1 cellular context compared by ENCODE assay signal in genomic region chr19:41332000-41332399, GRCh38.
TF ChIP-seq lines count a peak whose summit lies in the region.

No MANE protein-coding gene starts in this region.

TF ChIP-seq in WTC11, 78 proteins besides CTCF, POLR2A, EP300 and RAD21 (continued from another document):
- TF ChIP-seq AR (CRISPR knock-in tag; IDR thresholded peaks at IDR 0.05) (no peak), JUN (CRISPR knock-in tag; IDR thresholded peaks at IDR 0.05) (no peak), ZSCAN18 (CRISPR knock-in tag; IDR thresholded peaks at IDR 0.05) (no peak), HMGXB4 (CRISPR knock-in tag; IDR thresholded peaks at IDR 0.05) (no peak), TEAD4 (CRISPR knock-in tag; IDR thresholded peaks at IDR 0.05) (no peak), SMAD4 (CRISPR knock-in tag; IDR thresholded peaks at IDR 0.05) (no peak), ZNF416 (CRISPR knock-in tag; IDR thresholded peaks at IDR 0.05) (no peak), KAT7 (CRISPR knock-in tag; IDR thresholded peaks at IDR 0.05; ENCODE audit: borderline replicate concordance) (no peak), MXD4 (CRISPR knock-in tag; IDR thresholded peaks at IDR 0.05; ENCODE audit: borderline replicate concordance) (no peak), ELF4 (CRISPR knock-in tag; IDR thresholded peaks at IDR 0.05; ENCODE audit: low read depth) (no peak), GTF2I (CRISPR knock-in tag; conservative IDR thresholded peaks at IDR 0.05) (no peak), TCF7 (CRISPR knock-in tag; IDR thresholded peaks at IDR 0.05; ENCODE audit: low read depth) (no peak), AFF4 (CRISPR knock-in tag; IDR thresholded peaks at IDR 0.05; ENCODE audit: borderline replicate concordance) (no peak), USF2 (CRISPR knock-in tag; IDR thresholded peaks at IDR 0.05) (no peak)
